Comparison of ENCODE assay signal across 21 cellular contexts in genomic region chr6:163834226-163834970, GRCh38.
"Had no signal": no experiment of that assay in that cellular context is flagged by ENCODE, and none has a peak within 500 bp of the region (broad histone marks: within the 10 kb centered on the region; RNA-seq: fewer than 3 reads in every experiment).

No MANE protein-coding gene starts in this region.

- H3K27me3 ChIP-seq: colonic mucosa, heart left ventricle had no signal

- H3K4me1 Mint-ChIP-seq: immature natural killer cell; naive thymus-derived CD4-positive, alpha-beta T cell; stimulated activated memory B cell treated with anti-CD40 and anti-IgM and Interleukin-4, amounts not matched to agents 10 μg/mL and 1 μg/mL and 100 μg/mL, for 72 hours had no signal

- H3K36me3 ChIP-seq: colonic mucosa, heart left ventricle, neutrophil, spleen, tibial artery had no signal

- DNase-seq: colonic mucosa; dermis blood vessel endothelial cell; erythroblast; foreskin melanocyte; hippocampal formation; immature natural killer cell; left colon; mesendoderm; naive thymus-derived CD4-positive, alpha-beta T cell; nephron progenitor cell; spleen; stimulated activated CD4-positive, alpha-beta T cell treated with anti-CD3 and anti-CD28 coated beads, Interleukin-15, amount 100 ng/mL, for 24 hours; stimulated activated CD4-positive, alpha-beta T cell treated with anti-CD3 and anti-CD28 coated beads, Interleukin-1b, Interleukin-23, amount 100 ng/mL, for 48 hours; stimulated activated CD4-positive, alpha-beta T cell treated with anti-CD3 and anti-CD28 coated beads, Interleukin-4, amount 100 ng/mL, for 24 hours; tibial artery had no signal

- H3K4me3 ChIP-seq: colonic mucosa, heart left ventricle, spleen, tibial artery had no signal

- ATAC-seq: heart left ventricle; left colon; naive thymus-derived CD4-positive, alpha-beta T cell; sciatic nerve; stimulated activated memory B cell treated with anti-CD40 and anti-IgM and Interleukin-4, amounts not matched to agents 10 μg/mL and 1 μg/mL and 100 μg/mL, for 72 hours had no signal

- H3K4me3 Mint-ChIP-seq: immature natural killer cell; naive thymus-derived CD4-positive, alpha-beta T cell; nephron progenitor cell; stimulated activated memory B cell treated with anti-CD40 and anti-IgM and Interleukin-4, amounts not matched to agents 10 μg/mL and 1 μg/mL and 100 μg/mL, for 72 hours; stimulated activated naive CD8-positive, alpha-beta T cell treated with anti-CD3 and anti-CD28 coated beads, Interleukin-15, Interleukin-2, amounts not matched to agents 100 ng/mL and 50 ng/mL, for 24 hours had no signal

- H3K36me3 Mint-ChIP-seq: naive thymus-derived CD4-positive, alpha-beta T cell; stimulated activated memory B cell treated with anti-CD40 and anti-IgM and Interleukin-4, amounts not matched to agents 10 μg/mL and 1 μg/mL and 100 μg/mL, for 72 hours had no signal

- H3K27ac ChIP-seq: colonic mucosa, neutrophil, spleen, tibial artery had no signal

- FAIRE-seq: endothelial cell of umbilical vein had no signal

- H3K27ac Mint-ChIP-seq: immature natural killer cell; naive thymus-derived CD4-positive, alpha-beta T cell; nephron progenitor cell; stimulated activated memory B cell treated with anti-CD40 and anti-IgM and Interleukin-4, amounts not matched to agents 10 μg/mL and 1 μg/mL and 100 μg/mL, for 72 hours; stimulated activated naive CD8-positive, alpha-beta T cell treated with anti-CD3 and anti-CD28 coated beads, Interleukin-15, Interleukin-2, amounts not matched to agents 100 ng/mL and 50 ng/mL, for 24 hours had no signal

- H3K9me3 ChIP-seq: colonic mucosa, neutrophil, tibial artery had no signal

- H3K4me1 ChIP-seq: colonic mucosa, spleen had no signal
